In genomic region chr3:101512521-101513418, GRCh38 we compare ENCODE assay signal across 8 cellular contexts. TPM values are rescaled to one million over a fixed set of nuclear protein-coding genes. Genes with fewer than 3 reads are reported as not detected.
DNase-seq lines count a peak whose midpoint lies in the region; ATAC-seq and TF ChIP-seq lines count a peak whose summit lies in the region.

A gene with protein sequence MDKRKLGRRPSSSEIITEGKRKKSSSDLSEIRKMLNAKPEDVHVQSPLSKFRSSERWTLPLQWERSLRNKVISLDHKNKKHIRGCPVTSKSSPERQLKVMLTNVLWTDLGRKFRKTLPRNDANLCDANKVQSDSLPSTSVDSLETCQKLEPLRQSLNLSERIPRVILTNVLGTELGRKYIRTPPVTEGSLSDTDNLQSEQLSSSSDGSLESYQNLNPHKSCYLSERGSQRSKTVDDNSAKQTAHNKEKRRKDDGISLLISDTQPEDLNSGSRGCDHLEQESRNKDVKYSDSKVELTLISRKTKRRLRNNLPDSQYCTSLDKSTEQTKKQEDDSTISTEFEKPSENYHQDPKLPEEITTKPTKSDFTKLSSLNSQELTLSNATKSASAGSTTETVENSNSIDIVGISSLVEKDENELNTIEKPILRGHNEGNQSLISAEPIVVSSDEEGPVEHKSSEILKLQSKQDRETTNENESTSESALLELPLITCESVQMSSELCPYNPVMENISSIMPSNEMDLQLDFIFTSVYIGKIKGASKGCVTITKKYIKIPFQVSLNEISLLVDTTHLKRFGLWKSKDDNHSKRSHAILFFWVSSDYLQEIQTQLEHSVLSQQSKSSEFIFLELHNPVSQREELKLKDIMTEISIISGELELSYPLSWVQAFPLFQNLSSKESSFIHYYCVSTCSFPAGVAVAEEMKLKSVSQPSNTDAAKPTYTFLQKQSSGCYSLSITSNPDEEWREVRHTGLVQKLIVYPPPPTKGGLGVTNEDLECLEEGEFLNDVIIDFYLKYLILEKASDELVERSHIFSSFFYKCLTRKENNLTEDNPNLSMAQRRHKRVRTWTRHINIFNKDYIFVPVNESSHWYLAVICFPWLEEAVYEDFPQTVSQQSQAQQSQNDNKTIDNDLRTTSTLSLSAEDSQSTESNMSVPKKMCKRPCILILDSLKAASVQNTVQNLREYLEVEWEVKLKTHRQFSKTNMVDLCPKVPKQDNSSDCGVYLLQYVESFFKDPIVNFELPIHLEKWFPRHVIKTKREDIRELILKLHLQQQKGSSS (minus strand): TSS chr3:101513212. CDS start chr3:101513130, 82 bp downstream.

- TF ChIP-seq CTCF in AG04450 (IDR thresholded peaks at IDR 0.05; ENCODE audit: low read depth, low read length), result no peak
- no peak for TF ChIP-seq CTCF in left lung (IDR thresholded peaks at IDR 0.05)

- H3K36me3 ChIP-seq in left lung, result no peaks in the 10 kb centered on the region

- H3K4me3 Mint-ChIP-seq in activated CD4-positive, alpha-beta T cell treated with anti-CD3 and anti-CD28 coated beads, Interleukin-2, amount 10 ng/mL, durations not matched to agents 7 days and 5 days, result peak within 1 kb of the TSS; percentile 97
- peak within 1 kb of the TSS; percentile 95 for H3K4me3 Mint-ChIP-seq in dendritic cell treated with granulocyte-macrophage colony-stimulating factor and Interleukin-4, amounts not matched to agents 40 ng/mL and 50 ng/mL, for 4 days

- H3K27ac Mint-ChIP-seq in activated CD4-positive, alpha-beta T cell treated with anti-CD3 and anti-CD28 coated beads, Interleukin-2, amount 10 ng/mL, durations not matched to agents 7 days and 5 days, result peak within 1 kb of the TSS; percentile 98
- H3K27ac Mint-ChIP-seq in dendritic cell treated with granulocyte-macrophage colony-stimulating factor and Interleukin-4, amounts not matched to agents 40 ng/mL and 50 ng/mL, for 4 days, result peak within 1 kb of the TSS; percentile 91

- peaks cover 0 to 22% of the 10 kb centered on the region in 2 donors for H3K4me1 ChIP-seq in left lung

- H3K27me3 Mint-ChIP-seq in activated CD4-positive, alpha-beta T cell treated with anti-CD3 and anti-CD28 coated beads, Interleukin-2, amount 10 ng/mL, durations not matched to agents 7 days and 5 days, result no peaks in the 10 kb centered on the region
- no peaks in the 10 kb centered on the region for H3K27me3 Mint-ChIP-seq in dendritic cell treated with granulocyte-macrophage colony-stimulating factor and Interleukin-4, amounts not matched to agents 40 ng/mL and 50 ng/mL, for 4 days

- peaks cover 53% of the 10 kb centered on the region for H3K4me1 Mint-ChIP-seq in activated CD4-positive, alpha-beta T cell treated with anti-CD3 and anti-CD28 coated beads, Interleukin-2, amount 10 ng/mL, durations not matched to agents 7 days and 5 days
- H3K4me1 Mint-ChIP-seq in dendritic cell treated with granulocyte-macrophage colony-stimulating factor and Interleukin-4, amounts not matched to agents 40 ng/mL and 50 ng/mL, for 4 days (ENCODE audit: low read depth), result peaks cover 19% of the 10 kb centered on the region

- no peaks in the 10 kb centered on the region for H3K9me3 Mint-ChIP-seq in activated CD4-positive, alpha-beta T cell treated with anti-CD3 and anti-CD28 coated beads, Interleukin-2, amount 10 ng/mL, durations not matched to agents 7 days and 5 days
- no peaks in the 10 kb centered on the region for H3K9me3 Mint-ChIP-seq in dendritic cell treated with granulocyte-macrophage colony-stimulating factor and Interleukin-4, amounts not matched to agents 40 ng/mL and 50 ng/mL, for 4 days

- intact Hi-C loops in dendritic cell treated with granulocyte-macrophage colony-stimulating factor and Interleukin-4, amounts not matched to agents 40 ng/mL and 50 ng/mL, for 4 days (cut with micrococcal nuclease), result loop anchor here (1.0 to 5.0 kb wide), 3 partner anchors 48 to 1110 kb away; partner anchors contain the start of genes LNP1, TOMM70 and TRMT10C
- intact Hi-C loops in left lung (cut with DNase I), result no loop called here

- H3K4me3 ChIP-seq in AG04450 (ENCODE audit: low read depth, low read length), result peak within 1 kb of the TSS; percentile 85
- peak within 1 kb of the TSS; percentile 73 to 85 for H3K4me3 ChIP-seq in left lung

- peaks cover 23% of the 10 kb centered on the region for H3K36me3 Mint-ChIP-seq in activated CD4-positive, alpha-beta T cell treated with anti-CD3 and anti-CD28 coated beads, Interleukin-2, amount 10 ng/mL, durations not matched to agents 7 days and 5 days (ENCODE audit: low read depth)
- peaks cover 17% of the 10 kb centered on the region for H3K36me3 Mint-ChIP-seq in dendritic cell treated with granulocyte-macrophage colony-stimulating factor and Interleukin-4, amounts not matched to agents 40 ng/mL and 50 ng/mL, for 4 days (ENCODE audit: low read depth)

- CTCF ChIA-PET in AG04450 (lab: Charles Lee), result no interaction called here
- CTCF ChIA-PET in activated CD4-positive, alpha-beta T cell treated with anti-CD3 and anti-CD28 coated beads, Interleukin-2, amount 10 ng/mL, durations not matched to agents 7 days and 5 days (lab: Charles Lee), result interaction anchor here (0.7 to 2.5 kb wide), 2 partner anchors 41 to 126 kb away, joined by 3 to 6 read pairs; no protein-coding TSS in a partner anchor

- no peaks in the 10 kb centered on the region for H3K27me3 ChIP-seq in AG04450 (ENCODE audit: control insufficient read depth, insufficient read depth, low read length)
- H3K27me3 ChIP-seq in left lung, result peaks cover 0 to 8% of the 10 kb centered on the region in 2 donors

- H3K9me3 ChIP-seq in AG04450 (ENCODE audit: control insufficient read depth, insufficient read depth, low read length), result no peaks in the 10 kb centered on the region
- H3K9me3 ChIP-seq in left lung, result no peaks in the 10 kb centered on the region

- POLR2A ChIA-PET in AG04450 (lab: Yijun Ruan, JAX), result interaction anchor here (0.8 to 0.9 kb wide), 2 partner anchors 8 to 61 kb away, joined by 3 to 8 read pairs; partner anchors contain the start of gene PCNP
- POLR2A ChIA-PET in activated CD4-positive, alpha-beta T cell treated with anti-CD3 and anti-CD28 coated beads, Interleukin-2, amount 10 ng/mL, durations not matched to agents 7 days and 5 days (lab: Charles Lee), result interaction anchor here (0.5 kb wide), 1 partner anchor 1625 kb away, joined by 6 read pairs; no protein-coding TSS in a partner anchor

- ATAC-seq in GM18909 (IDR thresholded peaks at IDR 0.05; ENCODE audit: poor library complexity, unreplicated experiment) (peak; percentile 62), HG03342 (IDR thresholded peaks at IDR 0.05; ENCODE audit: unreplicated experiment) (peak; percentile 63), left lung (peak; percentile 88)

- peak within 1 kb of the TSS; percentile 90 for H3K27ac ChIP-seq in AG04450 (ENCODE audit: low read depth, low read length)
- H3K27ac ChIP-seq in left lung, result peak within 1 kb of the TSS; percentile 95 to 97

- peak; percentile 44 for DNase-seq in AG04450 (ENCODE audit: low read depth, low spot score)
- peak; percentile 85 to 89 for DNase-seq in NCI-H524 (lab: John Stamatoyannopoulos, UW)
- DNase-seq in activated CD4-positive, alpha-beta T cell treated with anti-CD3 and anti-CD28 coated beads, Interleukin-2, amount 10 ng/mL, durations not matched to agents 7 days and 5 days, result peak; percentile 80
- peak; percentile 86 to 91 for DNase-seq in left lung
- DNase-seq in stimulated activated CD4-positive, alpha-beta T cell treated with anti-CD3 and anti-CD28 coated beads, Interleukin-2, amount 100 ng/mL, for 48 hours, result peak; percentile 61 to 71

RNA-seq across cellular contexts. Expression of the gene that starts here (rescaled TPM):
- 11.8 and 16.1 TPM in 2 replicates for polyA plus RNA-seq in AG04450 (2011; rRNA removed)
- polyA minus RNA-seq in AG04450 (2011; rRNA and poly(A)+ RNA removed), result 10.3 and 18.5 TPM in 2 replicates
- 10 to 100 TPM; 32.1 to 34.2 TPM for total RNA-seq in activated CD4-positive, alpha-beta T cell treated with anti-CD3 and anti-CD28 coated beads, Interleukin-2, amount 10 ng/mL, durations not matched to agents 7 days and 5 days
- 10 to 100 TPM; 13.2 to 15.8 TPM for total RNA-seq in left lung

Comparison
In these comparisons a context has a peak if more than half of its experiments do, and no peak if none do; other contexts are left out.
1. Peak in every context shown above with its lines: DNase-seq, ATAC-seq, H3K4me3 ChIP-seq and H3K27ac ChIP-seq.